Comparison of ENCODE assay signal across 1 cellular context in the genomic region with DNA sequence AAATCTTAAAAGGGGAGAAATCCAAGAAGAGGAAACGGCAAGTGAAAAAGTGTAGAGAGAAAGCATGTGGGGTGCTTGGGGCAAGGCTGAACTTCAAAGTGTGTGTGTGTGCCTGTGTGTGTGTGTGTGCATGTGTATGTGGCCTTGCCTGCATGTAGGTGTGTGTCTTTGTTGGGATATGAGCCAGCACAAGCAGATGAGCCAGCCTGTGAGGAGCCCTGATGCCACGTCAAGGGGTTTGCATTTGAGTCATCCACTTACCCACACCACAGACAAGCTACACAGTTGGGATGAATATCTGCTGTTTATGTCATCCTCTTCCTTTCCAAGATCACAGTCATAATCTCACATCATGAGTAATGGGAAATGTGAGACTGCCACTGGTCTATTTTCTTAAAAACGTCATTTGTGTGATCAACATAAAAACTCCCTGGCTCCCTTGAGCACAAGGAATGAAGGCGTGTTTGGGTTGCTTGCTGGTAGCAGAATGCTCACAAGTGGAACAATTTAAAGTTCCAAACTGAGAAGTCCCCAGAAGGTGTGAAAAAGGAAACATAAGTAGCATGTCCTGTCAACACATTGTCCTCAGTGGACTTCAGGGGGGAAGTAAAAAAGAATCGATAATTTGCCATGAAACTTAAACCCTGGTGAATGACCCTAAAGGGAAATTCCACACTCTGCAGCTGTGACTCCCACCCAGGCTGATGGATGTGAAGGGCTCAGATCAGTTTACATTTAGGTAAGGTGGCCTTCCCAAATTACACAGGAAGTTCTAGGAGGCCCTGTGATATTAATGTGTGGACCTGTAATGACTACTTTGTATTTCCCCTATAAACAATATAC.
TF ChIP-seq lines count a peak whose summit lies in the region.

No MANE protein-coding gene starts in this region.

TF ChIP-seq in GM12878, 131 proteins besides CTCF, POLR2A, EP300 and RAD21 (continues in another document):
- TF ChIP-seq, protein P1, sequence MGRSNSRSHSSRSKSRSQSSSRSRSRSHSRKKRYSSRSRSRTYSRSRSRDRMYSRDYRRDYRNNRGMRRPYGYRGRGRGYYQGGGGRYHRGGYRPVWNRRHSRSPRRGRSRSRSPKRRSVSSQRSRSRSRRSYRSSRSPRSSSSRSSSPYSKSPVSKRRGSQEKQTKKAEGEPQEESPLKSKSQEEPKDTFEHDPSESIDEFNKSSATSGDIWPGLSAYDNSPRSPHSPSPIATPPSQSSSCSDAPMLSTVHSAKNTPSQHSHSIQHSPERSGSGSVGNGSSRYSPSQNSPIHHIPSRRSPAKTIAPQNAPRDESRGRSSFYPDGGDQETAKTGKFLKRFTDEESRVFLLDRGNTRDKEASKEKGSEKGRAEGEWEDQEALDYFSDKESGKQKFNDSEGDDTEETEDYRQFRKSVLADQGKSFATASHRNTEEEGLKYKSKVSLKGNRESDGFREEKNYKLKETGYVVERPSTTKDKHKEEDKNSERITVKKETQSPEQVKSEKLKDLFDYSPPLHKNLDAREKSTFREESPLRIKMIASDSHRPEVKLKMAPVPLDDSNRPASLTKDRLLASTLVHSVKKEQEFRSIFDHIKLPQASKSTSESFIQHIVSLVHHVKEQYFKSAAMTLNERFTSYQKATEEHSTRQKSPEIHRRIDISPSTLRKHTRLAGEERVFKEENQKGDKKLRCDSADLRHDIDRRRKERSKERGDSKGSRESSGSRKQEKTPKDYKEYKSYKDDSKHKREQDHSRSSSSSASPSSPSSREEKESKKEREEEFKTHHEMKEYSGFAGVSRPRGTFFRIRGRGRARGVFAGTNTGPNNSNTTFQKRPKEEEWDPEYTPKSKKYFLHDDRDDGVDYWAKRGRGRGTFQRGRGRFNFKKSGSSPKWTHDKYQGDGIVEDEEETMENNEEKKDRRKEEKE (IDR thresholded peaks at IDR 0.05), result no peak
- no peak for TF ChIP-seq E2F4 (IDR thresholded peaks at IDR 0.05; ENCODE audit: low read depth, low read length)
- TF ChIP-seq MEF2A (IDR thresholded peaks at IDR 0.05; ENCODE audit: insufficient read depth, low read depth, low read length), result no peak
- peak; percentile 48; the same call in 1 of the 2 replicates for TF ChIP-seq SMARCA5 (IDR thresholded peaks at IDR 0.05)
- peak; percentile 95 for TF ChIP-seq NBN (IDR thresholded peaks at IDR 0.05)
- TF ChIP-seq GABPA (IDR thresholded peaks at IDR 0.05; ENCODE audit: low read depth), result peak; percentile 65; the same call in 1 of the 2 replicates
- peak; percentile 67; the same call in 2 of the 3 replicates for TF ChIP-seq POU2F2 (IDR thresholded peaks at IDR 0.05; ENCODE audit: borderline replicate concordance, low read depth, low read length)
- peak; percentile 99 for TF ChIP-seq JUNB (IDR thresholded peaks at IDR 0.05)
- peak; percentile 96 for TF ChIP-seq ATF2 (IDR thresholded peaks at IDR 0.05; ENCODE audit: low read length)
- no peak for TF ChIP-seq SMC3 (IDR thresholded peaks at IDR 0.05; ENCODE audit: borderline replicate concordance, low read length)
- no peak for TF ChIP-seq POLR2AphosphoS2 (IDR thresholded peaks at IDR 0.05; ENCODE audit: low read depth, low read length)
- no peak for TF ChIP-seq STAT1 (conservative IDR thresholded peaks at IDR 0.05)
- TF ChIP-seq HCFC1 (IDR thresholded peaks at IDR 0.05; ENCODE audit: low read length), result no peak
- no peak for TF ChIP-seq NR2C1 (IDR thresholded peaks at IDR 0.05)
- no peak for TF ChIP-seq LARP7 (IDR thresholded peaks at IDR 0.05)
- no peak for TF ChIP-seq NFYA (IDR thresholded peaks at IDR 0.05; ENCODE audit: borderline replicate concordance, low read depth, low read length)
- TF ChIP-seq PAX8 (IDR thresholded peaks at IDR 0.05), result no peak
- TF ChIP-seq CBX3 (IDR thresholded peaks at IDR 0.05; ENCODE audit: borderline replicate concordance, low read depth), result no peak
- TF ChIP-seq CHD4 (IDR thresholded peaks at IDR 0.05), result no peak
- peak; percentile 32 for TF ChIP-seq CUX1 (IDR thresholded peaks at IDR 0.05; ENCODE audit: insufficient replicate concordance, low read depth, low read length)
- peak; percentile 46 for TF ChIP-seq MEF2B (IDR thresholded peaks at IDR 0.05; ENCODE audit: partially characterized antibody, poor library complexity, severe bottlenecking)
- TF ChIP-seq SIN3A (IDR thresholded peaks at IDR 0.05; ENCODE audit: low read depth, low read length), result no peak
- no peak for TF ChIP-seq NFXL1 (IDR thresholded peaks at IDR 0.05; ENCODE audit: borderline replicate concordance)
- TF ChIP-seq NFIC (IDR thresholded peaks at IDR 0.05; ENCODE audit: low read depth, low read length), result peak; percentile 95
- no peak for TF ChIP-seq HDAC6 (IDR thresholded peaks at IDR 0.05; ENCODE audit: unreplicated experiment)
- TF ChIP-seq BACH1 (IDR thresholded peaks at IDR 0.05; ENCODE audit: borderline replicate concordance), result peak; percentile 43; the same call in 1 of the 2 replicates
- TF ChIP-seq PML (IDR thresholded peaks at IDR 0.05; ENCODE audit: low read length), result 0 out of 2 replicates have a peak, but pooled peaks have one; percentile 52
- no peak for TF ChIP-seq NRF1 (conservative IDR thresholded peaks at IDR 0.05; ENCODE audit: low read depth, low read length)
- TF ChIP-seq BHLHE40 (IDR thresholded peaks at IDR 0.05; ENCODE audit: borderline replicate concordance in 1 of 2, low read depth in 2 of 2, low read length in 1 of 2), result peak in 1 of 2 experiments; percentile 68; a peak in 1 of 4 replicates
- TF ChIP-seq FOXK2 (IDR thresholded peaks at IDR 0.05), result peak; percentile 54; the same call in 1 of the 2 replicates
- peak; percentile 95 for TF ChIP-seq RUNX3 (IDR thresholded peaks at IDR 0.05; ENCODE audit: low read length)
- TF ChIP-seq TCF3 (IDR thresholded peaks at IDR 0.05; ENCODE audit: borderline replicate concordance, insufficient read depth, low read depth, low read length), result peak; percentile 75
- TF ChIP-seq BRCA1 (IDR thresholded peaks at IDR 0.05; ENCODE audit: low read depth, low read length), result no peak
- TF ChIP-seq IRF4 (IDR thresholded peaks at IDR 0.05; ENCODE audit: low read depth, low read length), result peak; percentile 97
- no peak for TF ChIP-seq EGR1 (IDR thresholded peaks at IDR 0.05; ENCODE audit: borderline replicate concordance in 1 of 2, low read depth in 2 of 2, low read length in 2 of 2)
- TF ChIP-seq, protein P2, sequence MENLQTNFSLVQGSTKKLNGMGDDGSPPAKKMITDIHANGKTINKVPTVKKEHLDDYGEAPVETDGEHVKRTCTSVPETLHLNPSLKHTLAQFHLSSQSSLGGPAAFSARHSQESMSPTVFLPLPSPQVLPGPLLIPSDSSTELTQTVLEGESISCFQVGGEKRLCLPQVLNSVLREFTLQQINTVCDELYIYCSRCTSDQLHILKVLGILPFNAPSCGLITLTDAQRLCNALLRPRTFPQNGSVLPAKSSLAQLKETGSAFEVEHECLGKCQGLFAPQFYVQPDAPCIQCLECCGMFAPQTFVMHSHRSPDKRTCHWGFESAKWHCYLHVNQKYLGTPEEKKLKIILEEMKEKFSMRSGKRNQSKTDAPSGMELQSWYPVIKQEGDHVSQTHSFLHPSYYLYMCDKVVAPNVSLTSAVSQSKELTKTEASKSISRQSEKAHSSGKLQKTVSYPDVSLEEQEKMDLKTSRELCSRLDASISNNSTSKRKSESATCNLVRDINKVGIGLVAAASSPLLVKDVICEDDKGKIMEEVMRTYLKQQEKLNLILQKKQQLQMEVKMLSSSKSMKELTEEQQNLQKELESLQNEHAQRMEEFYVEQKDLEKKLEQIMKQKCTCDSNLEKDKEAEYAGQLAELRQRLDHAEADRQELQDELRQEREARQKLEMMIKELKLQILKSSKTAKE (IDR thresholded peaks at IDR 0.05; ENCODE audit: low read depth, poor library complexity, severe bottlenecking), result peak; percentile 73
- peak; percentile 100 for TF ChIP-seq EED (IDR thresholded peaks at IDR 0.05; ENCODE audit: low read depth)
- peak; percentile 97 for TF ChIP-seq ATF7 (IDR thresholded peaks at IDR 0.05; ENCODE audit: low read depth)
- peak; percentile 81 for TF ChIP-seq PAX5 (IDR thresholded peaks at IDR 0.05; ENCODE audit: borderline replicate concordance, low read depth, low read length)
- peak; percentile 63; the same call in 1 of the 2 replicates for TF ChIP-seq BMI1 (IDR thresholded peaks at IDR 0.05; ENCODE audit: borderline replicate concordance)
- TF ChIP-seq ETV6 (conservative IDR thresholded peaks at IDR 0.05 in 1 of 2, IDR thresholded peaks at IDR 0.05 in 1 of 2; ENCODE audit: borderline replicate concordance in 1 of 2, low read depth in 1 of 2), result peak in 1 of 2 experiments; percentile 91; a peak in 2 of 4 replicates
- TF ChIP-seq ESRRA (IDR thresholded peaks at IDR 0.05; ENCODE audit: low read length), result no peak
- TF ChIP-seq RB1 (IDR thresholded peaks at IDR 0.05; ENCODE audit: borderline replicate concordance), result no peak
- TF ChIP-seq RBBP5 (conservative IDR thresholded peaks at IDR 0.05), result no peak
- TF ChIP-seq SMAD1 (IDR thresholded peaks at IDR 0.05; ENCODE audit: low read depth, partially characterized antibody), result peak; percentile 16
- peak; percentile 84; the same call in 1 of the 2 replicates for TF ChIP-seq BCL11A (IDR thresholded peaks at IDR 0.05; ENCODE audit: low read depth, low read length)
- peak; percentile 94 for TF ChIP-seq BCL3 (IDR thresholded peaks at IDR 0.05; ENCODE audit: borderline replicate concordance, insufficient read depth, low read depth, low read length, poor library complexity, severe bottlenecking)
- peak; percentile 34; the same call in 1 of the 2 replicates for TF ChIP-seq NR2F1 (conservative IDR thresholded peaks at IDR 0.05)
- no peak; the same call in 1 of the 2 replicates for TF ChIP-seq SPI1 (IDR thresholded peaks at IDR 0.05; ENCODE audit: borderline replicate concordance, insufficient read depth, low read depth, low read length)
- TF ChIP-seq ZNF622 (IDR thresholded peaks at IDR 0.05), result no peak
- TF ChIP-seq TARDBP (IDR thresholded peaks at IDR 0.05; ENCODE audit: borderline replicate concordance), result peak; percentile 30; the same call in 1 of the 2 replicates
